Comparison of ENCODE assay signal across 17 cellular contexts in the genomic region with DNA sequence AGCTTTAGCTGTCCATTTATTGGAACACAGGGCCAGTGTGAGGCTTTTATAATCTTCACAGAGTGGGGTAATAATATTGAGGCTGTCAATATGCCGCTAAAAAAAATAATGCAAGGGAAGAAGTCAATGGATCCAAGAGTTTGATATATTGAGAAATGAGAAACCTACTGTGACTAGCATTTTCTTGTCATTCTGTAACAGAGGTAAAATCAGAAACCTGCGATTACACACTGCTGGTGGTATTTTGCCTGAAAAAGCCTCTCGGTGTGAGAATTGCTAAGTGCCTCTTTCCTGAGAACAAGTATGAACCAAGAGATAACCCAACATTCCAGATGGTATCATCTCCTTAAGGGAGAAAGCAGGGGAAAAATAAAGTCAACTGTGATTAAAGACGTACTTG.
"Had no signal": no experiment of that assay in that cellular context is flagged by ENCODE, and none has a peak within 500 bp of the region (broad histone marks: within the 10 kb centered on the region; RNA-seq: fewer than 3 reads in every experiment).

No MANE protein-coding gene starts in this region.

- DNase-seq: activated CD4-positive, alpha-beta T cell treated with anti-CD3 and anti-CD28 coated beads, Interleukin-2, amount 50 U/mL, for 1 hour; activated naive CD4-positive, alpha-beta T cell; activated naive CD8-positive, alpha-beta T cell treated with anti-CD3 and anti-CD28 coated beads, Interleukin-2, amount 50 U/mL, for 24 hours; aorta; dorsolateral prefrontal cortex; heart right ventricle; left cardiac atrium; lower lobe of right lung; natural killer cell; sigmoid colon; stimulated activated CD4-positive, alpha-beta T cell treated with anti-CD3 and anti-CD28 coated beads, Interleukin-2, amount 100 ng/mL, for 24 hours; stimulated activated naive CD4-positive, alpha-beta T cell; T-helper 9 cell; transverse colon had no signal

- H3K4me3 ChIP-seq: dorsolateral prefrontal cortex, gastroesophageal sphincter, heart right ventricle, lower lobe of right lung, sigmoid colon, transverse colon had no signal

- H3K27ac ChIP-seq: dorsolateral prefrontal cortex, gastroesophageal sphincter, heart right ventricle, lower lobe of right lung, sigmoid colon, transverse colon had no signal

- H3K9me3 Mint-ChIP-seq: natural killer cell had no signal

- H3K4me3 Mint-ChIP-seq: activated naive CD8-positive, alpha-beta T cell treated with anti-CD3 and anti-CD28 coated beads, Interleukin-2, amount 50 U/mL, for 24 hours; activated T-helper 1 cell treated with anti-CD3 and anti-CD28 coated beads, Interleukin-12 subunit alpha, Interleukin-12 subunit beta, Interleukin-2, Interleukin-4 antibody, amounts not matched to agents 30 ng/mL and 10 ng/mL and 1 ng/mL, durations not matched to agents 14 hours and 24 hours and 36 hours; natural killer cell had no signal

- H3K36me3 ChIP-seq: gastroesophageal sphincter, heart right ventricle, lower lobe of right lung, sigmoid colon, transverse colon had no signal

- ATAC-seq: activated CD4-positive, CD25-positive, alpha-beta regulatory T cell treated with anti-CD3 and anti-CD28 coated beads, Interleukin-2, amount 50 U/mL, for 24 hours; activated naive CD8-positive, alpha-beta T cell treated with anti-CD3 and anti-CD28 coated beads, Interleukin-2, amount 50 U/mL, for 24 hours; gastroesophageal sphincter; heart right ventricle; left cardiac atrium; lower lobe of right lung; natural killer cell had no signal

- H3K9me3 ChIP-seq: gastroesophageal sphincter, lower lobe of right lung, transverse colon had no signal

- H3K36me3 Mint-ChIP-seq: natural killer cell had no signal

- H3K27ac Mint-ChIP-seq: activated naive CD8-positive, alpha-beta T cell treated with anti-CD3 and anti-CD28 coated beads, Interleukin-2, amount 50 U/mL, for 24 hours; activated T-helper 1 cell treated with anti-CD3 and anti-CD28 coated beads, Interleukin-12 subunit alpha, Interleukin-12 subunit beta, Interleukin-2, Interleukin-4 antibody, amounts not matched to agents 30 ng/mL and 10 ng/mL and 1 ng/mL, durations not matched to agents 14 hours and 24 hours and 36 hours; natural killer cell had no signal
